1 cellular context compared by ENCODE assay signal in genomic region chr19:17352608-17353280, GRCh38.
TF ChIP-seq lines count a peak whose summit lies in the region.

No MANE protein-coding gene starts in this region.

TF ChIP-seq in H1, 55 proteins besides CTCF, POLR2A, EP300 and RAD21:
- TF ChIP-seq KDM5A (IDR thresholded peaks at IDR 0.05; ENCODE audit: low read length) (no peak), KDM1A (IDR thresholded peaks at IDR 0.05; ENCODE audit: borderline replicate concordance, low read length) (peak; percentile 92)
